1 cellular context compared by ENCODE assay signal in genomic region chr4:76830612-76831474, GRCh38.
TF ChIP-seq lines count a peak whose summit lies in the region.

No MANE protein-coding gene starts in this region.

TF ChIP-seq in HepG2, 621 proteins besides CTCF, POLR2A, EP300 and RAD21 (continued from another document and continues in another):
- TF ChIP-seq THYN1 (CRISPR knock-in tag; IDR thresholded peaks at IDR 0.05; ENCODE audit: borderline replicate concordance, low read depth), result no peak
- no peak for TF ChIP-seq THAP7 (CRISPR knock-in tag; IDR thresholded peaks at IDR 0.05)
- TF ChIP-seq NR1H2 (CRISPR knock-in tag; IDR thresholded peaks at IDR 0.05; ENCODE audit: borderline replicate concordance, low read depth), result no peak
- TF ChIP-seq ZNF646 (CRISPR knock-in tag; IDR thresholded peaks at IDR 0.05), result no peak
- TF ChIP-seq RFX3 (CRISPR knock-in tag; IDR thresholded peaks at IDR 0.05), result no peak
- TF ChIP-seq RXRB (CRISPR knock-in tag; IDR thresholded peaks at IDR 0.05; ENCODE audit: borderline replicate concordance), result peak; percentile 97
- no peak for TF ChIP-seq THAP8 (CRISPR knock-in tag; IDR thresholded peaks at IDR 0.05; ENCODE audit: borderline replicate concordance)
- no peak for TF ChIP-seq TRIM24 (CRISPR knock-in tag; IDR thresholded peaks at IDR 0.05)
- TF ChIP-seq, protein P1, sequence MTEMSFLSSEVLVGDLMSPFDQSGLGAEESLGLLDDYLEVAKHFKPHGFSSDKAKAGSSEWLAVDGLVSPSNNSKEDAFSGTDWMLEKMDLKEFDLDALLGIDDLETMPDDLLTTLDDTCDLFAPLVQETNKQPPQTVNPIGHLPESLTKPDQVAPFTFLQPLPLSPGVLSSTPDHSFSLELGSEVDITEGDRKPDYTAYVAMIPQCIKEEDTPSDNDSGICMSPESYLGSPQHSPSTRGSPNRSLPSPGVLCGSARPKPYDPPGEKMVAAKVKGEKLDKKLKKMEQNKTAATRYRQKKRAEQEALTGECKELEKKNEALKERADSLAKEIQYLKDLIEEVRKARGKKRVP (CRISPR knock-in tag; IDR thresholded peaks at IDR 0.05), result 0 out of 4 replicates have a peak, but pooled peaks of 1 of the 2 experiments have one; percentile 45
- TF ChIP-seq ZNF569 (CRISPR knock-in tag; IDR thresholded peaks at IDR 0.05; ENCODE audit: borderline replicate concordance), result no peak
- TF ChIP-seq SRF (IDR thresholded peaks at IDR 0.05; ENCODE audit: low read depth, low read length), result no peak
- TF ChIP-seq POGK (CRISPR knock-in tag; conservative IDR thresholded peaks at IDR 0.05), result no peak; the same call in 1 of the 2 replicates
- no peak for TF ChIP-seq ZNF143 (CRISPR knock-in tag; IDR thresholded peaks at IDR 0.05)
- TF ChIP-seq ZNF230 (CRISPR knock-in tag; IDR thresholded peaks at IDR 0.05), result peak; percentile 61; the same call in 1 of the 2 replicates
- TF ChIP-seq ZNF138 (CRISPR knock-in tag; IDR thresholded peaks at IDR 0.05; ENCODE audit: low read depth), result no peak
- TF ChIP-seq, protein P2, sequence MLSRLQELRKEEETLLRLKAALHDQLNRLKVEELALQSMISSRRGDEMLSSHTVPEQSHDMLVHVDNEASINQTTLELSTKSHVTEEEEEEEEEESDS (CRISPR knock-in tag; IDR thresholded peaks at IDR 0.05; ENCODE audit: borderline replicate concordance), result 0 out of 2 replicates have a peak, but pooled peaks have one; percentile 37
- TF ChIP-seq TFDP2 (CRISPR knock-in tag; IDR thresholded peaks at IDR 0.05), result no peak; the same call in 1 of the 2 replicates
- TF ChIP-seq SALL1 (CRISPR knock-in tag; IDR thresholded peaks at IDR 0.05), result peak; percentile 63
- TF ChIP-seq ATM (IDR thresholded peaks at IDR 0.05; ENCODE audit: borderline replicate concordance), result no peak
- TF ChIP-seq ZFY (CRISPR knock-in tag; IDR thresholded peaks at IDR 0.05), result peak; percentile 22; the same call in 1 of the 2 replicates
- peak; percentile 83 for TF ChIP-seq HDAC1 (CRISPR knock-in tag; IDR thresholded peaks at IDR 0.05)
- peak; percentile 93 for TF ChIP-seq HNF4A (CRISPR knock-in tag; IDR thresholded peaks at IDR 0.05)
- no peak for TF ChIP-seq IRF1 (CRISPR knock-in tag; IDR thresholded peaks at IDR 0.05; ENCODE audit: low read depth)
- TF ChIP-seq ATF1 (CRISPR knock-in tag; IDR thresholded peaks at IDR 0.05), result peak; percentile 50; the same call in 1 of the 2 replicates
- peak; percentile 70; the same call in 1 of the 2 replicates for TF ChIP-seq ARID4A (CRISPR knock-in tag; IDR thresholded peaks at IDR 0.05; ENCODE audit: borderline replicate concordance)
- TF ChIP-seq TBP (CRISPR knock-in tag; IDR thresholded peaks at IDR 0.05), result no peak
- TF ChIP-seq RERE (CRISPR knock-in tag; IDR thresholded peaks at IDR 0.05; ENCODE audit: low read depth), result no peak
- no peak for TF ChIP-seq NCOA1 (CRISPR knock-in tag; IDR thresholded peaks at IDR 0.05)
- TF ChIP-seq TMF1 (CRISPR knock-in tag; IDR thresholded peaks at IDR 0.05; ENCODE audit: low read depth), result no peak
- no peak for TF ChIP-seq MIXL1 (CRISPR knock-in tag; IDR thresholded peaks at IDR 0.05)
- TF ChIP-seq ZNF784 (CRISPR knock-in tag; IDR thresholded peaks at IDR 0.05; ENCODE audit: borderline replicate concordance), result no peak
- TF ChIP-seq ZNF263 (CRISPR knock-in tag; IDR thresholded peaks at IDR 0.05), result 0 out of 2 replicates have a peak, but pooled peaks have one; percentile 21
- TF ChIP-seq HHEX (CRISPR knock-in tag; IDR thresholded peaks at IDR 0.05), result no peak
